Comparison of ENCODE assay signal across 9 cellular contexts in the genomic region with DNA sequence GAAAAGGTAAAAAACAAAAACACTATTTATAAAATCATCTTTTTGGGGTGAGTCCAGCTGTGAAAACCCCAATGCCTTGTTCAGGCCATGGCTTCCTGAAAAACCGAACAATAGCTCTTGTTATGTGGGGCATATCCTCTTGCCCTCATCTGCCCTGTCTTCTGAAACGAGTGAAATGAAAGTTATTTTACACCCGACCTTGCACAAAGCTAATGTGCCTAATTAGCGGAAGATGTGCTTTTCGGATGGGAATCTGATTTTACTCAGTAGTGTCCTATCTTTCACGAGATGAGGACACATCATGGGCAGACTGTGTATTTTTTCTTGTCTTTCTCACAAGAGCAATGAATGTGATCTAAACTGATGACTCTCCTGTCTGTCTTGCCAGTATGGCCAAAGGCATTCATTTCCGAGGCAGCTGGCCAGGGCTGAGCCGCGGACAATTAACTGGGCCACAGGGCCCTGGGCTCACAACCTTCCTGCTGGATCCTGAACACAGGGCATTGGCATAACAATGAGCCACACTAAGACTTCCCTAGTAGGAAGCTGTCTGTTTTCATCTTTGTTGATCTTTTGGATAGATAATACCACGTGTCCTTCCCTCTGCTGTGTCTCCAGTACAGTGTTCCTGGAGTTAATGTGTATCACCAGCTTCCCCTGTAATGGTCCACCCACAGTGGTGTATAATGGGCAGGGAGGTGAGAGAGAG.
DNase-seq lines count a peak whose midpoint lies in the region; ATAC-seq and TF ChIP-seq lines count a peak whose summit lies in the region.
"Had no signal": no experiment of that assay in that cellular context is flagged by ENCODE, and none has a peak within 500 bp of the region (broad histone marks: within the 10 kb centered on the region; RNA-seq: fewer than 3 reads in every experiment).

No MANE protein-coding gene starts in this region.

- no peaks in the 10 kb centered on the region for H3K4me1 ChIP-seq in ascending aorta

- no peaks in the 10 kb centered on the region for H3K27me3 ChIP-seq in ascending aorta

- no peaks in the 10 kb centered on the region for H3K9me3 ChIP-seq in ascending aorta

- no peaks in the 10 kb centered on the region for H3K36me3 ChIP-seq in ascending aorta

- intact Hi-C loops in Right ventricle myocardium superior (cut with DNase I): no loop called here
- intact Hi-C loops in cardiac septum (cut with DNase I): no loop called here
- intact Hi-C loops in left colon (cut with DNase I, micrococcal nuclease): no loop called here
- intact Hi-C loops in ascending aorta (cut with DNase I): no loop called here

- H3K4me3 ChIP-seq in ascending aorta: no peak overlapping the region

- ATAC-seq in Right ventricle myocardium superior (ENCODE audit: poor library complexity) (peak; percentile 64), left colon (peak; percentile 82), HG03520 (IDR thresholded peaks at IDR 0.05; ENCODE audit: unreplicated experiment) (no peak)

- no peak for TF ChIP-seq CTCF in ascending aorta (IDR thresholded peaks at IDR 0.05)

- H3K27ac ChIP-seq in ascending aorta: no peak overlapping the region

- DNase-seq in Right ventricle myocardium superior: peak; percentile 63
- DNase-seq in cardiac septum (ENCODE audit: low spot score): no peak
- DNase-seq in cerebellar nuclear complex (lab: John Stamatoyannopoulos, UW): peak; percentile 48 to 53
- DNase-seq in left colon: no peak
- no peak for DNase-seq in T-helper 2 cell
- DNase-seq in ascending aorta (ENCODE audit: low spot score in 2 of 2): no peak
- DNase-seq in HT-29 (ENCODE audit: low spot score): no peak
- DNase-seq: erythroblast had no signal

Comparison
In these comparisons a context has a peak if more than half of its experiments do, and no peak if none do; other contexts are left out.
1. DNase-seq: peak in Right ventricle myocardium superior (single experiment) and cerebellar nuclear complex (2 of 2); none in cardiac septum (single experiment), left colon (0 of 2), T-helper 2 cell (0 of 5), ascending aorta (0 of 2) and HT-29 (single experiment).